ENCODE assay signal across 10 cellular contexts in the genomic region with DNA sequence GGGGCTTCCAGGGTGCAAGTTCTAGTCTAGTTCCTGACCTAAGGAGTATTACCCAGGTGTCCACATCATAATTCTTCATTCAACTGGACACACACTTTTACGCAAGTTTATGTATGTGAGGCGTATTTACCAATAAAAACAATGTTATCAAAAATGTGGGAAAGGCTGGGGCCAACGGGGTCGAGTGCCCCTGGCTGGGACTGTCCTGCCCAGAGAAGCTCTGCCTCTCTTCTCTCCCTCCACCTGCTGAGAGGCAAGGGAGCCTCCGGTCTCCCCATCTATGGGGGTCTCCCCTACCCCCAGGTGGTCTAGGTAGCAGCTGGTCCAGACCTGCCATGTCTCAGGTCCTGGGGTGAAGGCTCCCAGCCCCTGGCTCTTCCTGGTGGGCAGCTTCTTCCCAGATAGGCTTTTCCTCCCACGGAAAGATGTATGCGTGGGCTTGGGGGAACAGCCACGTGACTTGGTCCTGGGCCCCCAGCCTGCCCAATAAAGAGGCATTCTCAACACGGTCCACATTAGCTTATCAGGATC.
"Had no signal": no experiment of that assay in that cellular context is flagged by ENCODE, and none has a peak within 500 bp of the region (broad histone marks: within the 10 kb centered on the region; RNA-seq: fewer than 3 reads in every experiment).

No MANE protein-coding gene starts in this region.

- H3K9me3 ChIP-seq: esophagus squamous epithelium, psoas muscle, thyroid gland had no signal

- H3K27me3 ChIP-seq: thyroid gland had no signal

- DNase-seq: activated CD4-positive, alpha-beta T cell treated with anti-CD3 and anti-CD28 coated beads, Interleukin-2, amount 50 U/mL, for 4 hours; activated gamma-delta T cell; activated T-cell treated with anti-CD3 and anti-CD28 coated beads, Interleukin-2, amount 50 U/mL, for 48 hours; amygdala; esophagus squamous epithelium; occipital lobe; psoas muscle; stimulated activated CD4-positive, alpha-beta T cell treated with anti-CD3 and anti-CD28 coated beads, Interleukin-4, amount 100 ng/mL, for 4 hours; thyroid gland had no signal

- H3K4me3 ChIP-seq: esophagus squamous epithelium, psoas muscle, thyroid gland had no signal

- H3K36me3 ChIP-seq: esophagus squamous epithelium, thyroid gland had no signal

- H3K27ac ChIP-seq: foreskin keratinocyte, psoas muscle, thyroid gland had no signal

- H3K4me1 ChIP-seq: psoas muscle, thyroid gland had no signal

- ATAC-seq: psoas muscle had no signal
